ENCODE assay signal across 11 cellular contexts in genomic region chr6:26475823-26476729, GRCh38. TPM values are rescaled to one million over a fixed set of nuclear protein-coding genes. Genes with fewer than 3 reads are reported as not detected.
DNase-seq lines count a peak whose midpoint lies in the region; ATAC-seq, FAIRE-seq and TF ChIP-seq lines count a peak whose summit lies in the region.
"Had no signal": no experiment of that assay in that cellular context is flagged by ENCODE, and none has a peak within 500 bp of the region (broad histone marks: within the 10 kb centered on the region; RNA-seq: fewer than 3 reads in every experiment).

No MANE protein-coding gene starts in this region.

- H3K9me3 ChIP-seq in SJSA1 (replicated peaks) (0 out of 2 replicates have a peak, but pooled peaks cover under 1% of the 10 kb centered on the region), pancreas (no peaks in the 10 kb centered on the region)
- H3K9me3 ChIP-seq: gastrocnemius medialis had no signal

- H3K27me3 Mint-ChIP-seq in activated CD4-positive, alpha-beta T cell treated with anti-CD3 and anti-CD28 coated beads for 36 hours, result no peaks in the 10 kb centered on the region

- intact Hi-C loops in activated CD4-positive, alpha-beta T cell treated with anti-CD3 and anti-CD28 coated beads for 36 hours (cut with DNase I, micrococcal nuclease), result loop anchor here (1.0 to 2.0 kb wide), 2 partner anchors 36 to 45 kb away; partner anchors contain the start of gene BTN3A3 (in 1 of the 2)
- intact Hi-C loops in pancreas (cut with DNase I), result no loop called here

- POLR2A ChIA-PET in activated CD4-positive, alpha-beta T cell treated with anti-CD3 and anti-CD28 coated beads for 36 hours (lab: Charles Lee), result interaction anchor here (0.5 to 0.7 kb wide), 3 partner anchors 56 to 150 kb away, joined by 3 read pairs; no protein-coding TSS in a partner anchor

- no peak overlapping the region for H3K4me3 ChIP-seq in SJSA1
- no peak overlapping the region for H3K4me3 ChIP-seq in fibroblast of mammary gland (ENCODE audit: control insufficient read depth, low read depth, low read length)
- H3K4me3 ChIP-seq in pancreas, result no peak overlapping the region
- H3K4me3 ChIP-seq: gastrocnemius medialis had no signal

- CTCF ChIA-PET in activated CD4-positive, alpha-beta T cell treated with anti-CD3 and anti-CD28 coated beads for 36 hours (lab: Charles Lee), result interaction anchor here (0.6 to 1.2 kb wide), 3 partner anchors 20 to 460 kb away, joined by 3 to 4 read pairs (median 3); no protein-coding TSS in a partner anchor

- peaks cover 28% of the 10 kb centered on the region for H3K36me3 Mint-ChIP-seq in activated CD4-positive, alpha-beta T cell treated with anti-CD3 and anti-CD28 coated beads for 36 hours (ENCODE audit: low read depth)
- peaks cover 22% of the 10 kb centered on the region for H3K36me3 Mint-ChIP-seq in stimulated activated effector memory CD8-positive, alpha-beta T cell treated with anti-CD3 and anti-CD28 coated beads, Interleukin-12 subunit alpha, Interleukin-12 subunit beta, amount 100 ng/mL, for 72 hours

- H3K36me3 ChIP-seq in SJSA1 (no peaks in the 10 kb centered on the region), pancreas (no peaks in the 10 kb centered on the region)
- H3K36me3 ChIP-seq: gastrocnemius medialis had no signal

- H3K4me3 Mint-ChIP-seq in activated CD4-positive, alpha-beta T cell treated with anti-CD3 and anti-CD28 coated beads for 36 hours, result no peak overlapping the region
- H3K4me3 Mint-ChIP-seq in stimulated activated effector memory CD8-positive, alpha-beta T cell treated with anti-CD3 and anti-CD28 coated beads, Interleukin-12 subunit alpha, Interleukin-12 subunit beta, amount 100 ng/mL, for 72 hours, result peak overlapping the region; percentile 94

- DNase-seq in activated CD4-positive, alpha-beta T cell treated with anti-CD3 and anti-CD28 coated beads for 36 hours, result no peak
- no peak for DNase-seq in activated CD4-positive, alpha-beta T cell treated with anti-CD3 and anti-CD28 coated beads, Interleukin-2, amount 50 U/mL, for 48 hours
- DNase-seq in SJSA1 (ENCODE audit: low read depth in 1 of 2, low spot score in 2 of 2), result peak in 1 of 2 experiments; percentile 68
- DNase-seq in fibroblast of mammary gland (ENCODE audit: low read depth), result peak; percentile 30
- DNase-seq in stimulated activated effector memory CD8-positive, alpha-beta T cell treated with anti-CD3 and anti-CD28 coated beads, Interleukin-12 subunit alpha, Interleukin-12 subunit beta, amount 100 ng/mL, for 72 hours (ENCODE audit: low spot score in 2 of 2), result no peak
- DNase-seq in NCI-H146 treated with DMSO at 0.1 percent for 48 hours (lab: John Stamatoyannopoulos, UW; ENCODE audit: unreplicated experiment), result no peak
- no peak for DNase-seq in pancreas
- DNase-seq: gastrocnemius medialis, T-helper 9 cell had no signal

- H3K4me1 ChIP-seq in SJSA1 (replicated peaks) (peaks cover 33% of the 10 kb centered on the region), pancreas (peaks cover 0 to 13% (median 0%) of the 10 kb centered on the region in 3 donors)
- H3K4me1 ChIP-seq: gastrocnemius medialis had no signal

- no peaks in the 10 kb centered on the region for H3K27me3 ChIP-seq in SJSA1 (replicated peaks)
- no peaks in the 10 kb centered on the region for H3K27me3 ChIP-seq in pancreas
- H3K27me3 ChIP-seq: gastrocnemius medialis had no signal

- peaks cover 38% of the 10 kb centered on the region for H3K4me1 Mint-ChIP-seq in activated CD4-positive, alpha-beta T cell treated with anti-CD3 and anti-CD28 coated beads for 36 hours
- peaks cover 38% of the 10 kb centered on the region for H3K4me1 Mint-ChIP-seq in stimulated activated effector memory CD8-positive, alpha-beta T cell treated with anti-CD3 and anti-CD28 coated beads, Interleukin-12 subunit alpha, Interleukin-12 subunit beta, amount 100 ng/mL, for 72 hours

- H3K9me3 Mint-ChIP-seq in activated CD4-positive, alpha-beta T cell treated with anti-CD3 and anti-CD28 coated beads for 36 hours (ENCODE audit: low read depth), result peaks cover 14% of the 10 kb centered on the region
- H3K9me3 Mint-ChIP-seq in stimulated activated effector memory CD8-positive, alpha-beta T cell treated with anti-CD3 and anti-CD28 coated beads, Interleukin-12 subunit alpha, Interleukin-12 subunit beta, amount 100 ng/mL, for 72 hours, result peaks cover 10% of the 10 kb centered on the region

- no peak for ATAC-seq in activated CD4-positive, alpha-beta T cell treated with anti-CD3 and anti-CD28 coated beads for 36 hours
- no peak for ATAC-seq in stimulated activated effector memory CD8-positive, alpha-beta T cell treated with anti-CD3 and anti-CD28 coated beads, Interleukin-12 subunit alpha, Interleukin-12 subunit beta, amount 100 ng/mL, for 72 hours
- ATAC-seq in HG03521 (IDR thresholded peaks at IDR 0.05; ENCODE audit: unreplicated experiment) (no peak), pancreas (no peak)
- ATAC-seq: gastrocnemius medialis had no signal

- H3K27ac Mint-ChIP-seq in activated CD4-positive, alpha-beta T cell treated with anti-CD3 and anti-CD28 coated beads for 36 hours, result peak overlapping the region; percentile 100
- no peak overlapping the region for H3K27ac Mint-ChIP-seq in stimulated activated effector memory CD8-positive, alpha-beta T cell treated with anti-CD3 and anti-CD28 coated beads, Interleukin-12 subunit alpha, Interleukin-12 subunit beta, amount 100 ng/mL, for 72 hours

- H3K27ac ChIP-seq in SJSA1 (peak overlapping the region; percentile 92), pancreas (peak overlapping the region in 1 of 4 donors; percentile 30)

- TF ChIP-seq CTCF in fibroblast of mammary gland (conservative IDR thresholded peaks at IDR 0.05; ENCODE audit: control insufficient read depth, insufficient read depth, low read depth, low read length) (no peak), pancreas (IDR thresholded peaks at IDR 0.05) (no peak)

- WGBS in pancreas, 2 donors, result 89 to 90% methylated on average over 7 of the region's 7 CpGs

- FAIRE-seq in pancreas (lab: Jason Lieb, UNC), result no peak

RNA-seq across cellular contexts. Expression of gene BTN2A1, which starts 18.3 kb away (rescaled TPM):
- total RNA-seq in activated CD4-positive, alpha-beta T cell treated with anti-CD3 and anti-CD28 coated beads for 36 hours, result 10 to 100 TPM; 17.3 to 17.5 TPM
- 33.1 and 50.8 TPM in 2 replicates for total RNA-seq in SJSA1 (2014; rRNA removed; shearing (Covaris generic))
- 10 to 100 TPM in 1 of 6 donors, 1 to 10 TPM in 5; 3.7 to 10.9 (median 6.5) TPM for total RNA-seq in pancreas
- 10 to 100 TPM in 1 of 2 donors, 1 to 10 TPM in 1; 8.1 to 15.3 TPM for polyA plus RNA-seq in pancreas

RNA-seq across cellular contexts. Expression of gene BTN1A1, which starts 24.0 kb away (rescaled TPM):
- not detected for total RNA-seq in activated CD4-positive, alpha-beta T cell treated with anti-CD3 and anti-CD28 coated beads for 36 hours
- not detected in 2 replicates for total RNA-seq in SJSA1 (2014; rRNA removed; shearing (Covaris generic))
- total RNA-seq in pancreas, result not detected
- not detected for polyA plus RNA-seq in pancreas
- total RNA-seq: gastrocnemius medialis, neural crest cell had no signal

RNA-seq across cellular contexts. Expression of gene BTN3A3, which starts 35.8 kb away (rescaled TPM):
- total RNA-seq in activated CD4-positive, alpha-beta T cell treated with anti-CD3 and anti-CD28 coated beads for 36 hours, result 10 to 100 TPM; 33.3 to 34.1 TPM
- 6.3 and 8.4 TPM in 2 replicates for total RNA-seq in SJSA1 (2014; rRNA removed; shearing (Covaris generic))
- 10 to 100 TPM in 1 of 6 donors, 1 to 10 TPM in 5; 1.5 to 15.3 (median 4.6) TPM for total RNA-seq in pancreas
- 1 to 10 TPM; 4.0 TPM for polyA plus RNA-seq in pancreas

Comparison
In these comparisons a context has a peak if more than half of its experiments do, and no peak if none do; other contexts are left out.
1. intact Hi-C loops: an anchor here in activated CD4-positive, alpha-beta T cell treated with anti-CD3 and anti-CD28 coated beads for 36 hours (1.0 to 2.0 kb wide); none called in pancreas.